26 cellular contexts compared by ENCODE assay signal in the genomic region with DNA sequence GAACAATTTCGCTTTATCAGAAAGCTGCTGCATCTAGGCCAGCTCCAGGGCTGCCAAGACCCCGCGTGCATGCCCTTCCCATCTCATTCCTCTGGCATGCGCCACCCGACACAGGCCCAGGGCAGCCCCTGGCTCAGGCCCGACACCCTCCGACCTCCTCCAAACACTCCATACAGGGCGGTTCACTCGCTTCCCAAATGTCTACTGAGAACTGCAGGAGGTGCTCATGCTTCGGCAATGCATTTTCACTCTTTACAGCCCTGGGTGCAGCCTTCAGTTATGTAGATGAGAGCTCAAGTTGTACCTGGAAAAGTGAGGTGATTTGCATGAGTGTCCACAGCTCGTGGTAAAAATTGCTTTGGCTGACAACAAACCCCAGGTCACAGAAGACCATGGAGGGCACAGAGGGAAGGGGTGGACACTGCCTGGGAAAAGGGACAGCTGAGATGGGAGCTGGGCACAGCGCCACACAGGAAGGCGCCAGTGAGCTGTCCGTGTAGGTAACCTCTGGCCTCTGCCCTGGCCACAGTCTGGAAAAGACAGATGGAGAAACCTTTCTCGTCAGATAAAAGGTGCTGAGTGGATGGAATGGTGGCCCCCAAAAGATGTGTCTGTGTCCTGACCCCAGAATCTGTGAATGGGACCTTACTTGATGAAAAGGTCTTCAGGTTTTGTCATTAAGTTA.
"Had no signal": no experiment of that assay in that cellular context is flagged by ENCODE, and none has a peak within 500 bp of the region (broad histone marks: within the 10 kb centered on the region; RNA-seq: fewer than 3 reads in every experiment).

No MANE protein-coding gene starts in this region.

- H3K27me3 ChIP-seq: ascending aorta, cardiac muscle cell, ovary, right atrium auricular region, testis, vagina had no signal

- DNase-seq: activated CD4-positive, alpha-beta T cell treated with anti-CD3 and anti-CD28 coated beads for 1 hour; activated CD4-positive, alpha-beta T cell treated with anti-CD3 and anti-CD28 coated beads, Interleukin-2, amount 10 ng/mL, durations not matched to agents 7 days and 5 days; activated CD8-positive, alpha-beta memory T cell treated with anti-CD3 and anti-CD28 coated beads, Interleukin-2, amount 10 ng/mL, durations not matched to agents 7 days and 5 days; activated CD8-positive, alpha-beta T cell treated with anti-CD3 and anti-CD28 coated beads for 36 hours; activated gamma-delta T cell; activated naive CD4-positive, alpha-beta T cell treated with anti-CD3 and anti-CD28 coated beads, Interleukin-2, amount 10 ng/mL, durations not matched to agents 7 days and 5 days; activated naive CD8-positive, alpha-beta T cell treated with anti-CD3 and anti-CD28 coated beads, Interleukin-2, amount 10 ng/mL, durations not matched to agents 7 days and 5 days; foreskin melanocyte; heart right ventricle; kidney glomerular epithelial cell; left ventricle myocardium inferior; mammary epithelial cell; naive B cell; nephron progenitor cell; ovary; stimulated activated naive CD4-positive, alpha-beta T cell; T-helper 2 cell; testis; transverse colon had no signal

- H3K9me3 ChIP-seq: ascending aorta, esophagus muscularis mucosa, heart right ventricle, left ventricle myocardium inferior, neutrophil, ovary, prostate gland, right atrium auricular region, testis, transverse colon, vagina had no signal

- H3K27ac ChIP-seq: ascending aorta, cardiac muscle cell, esophagus muscularis mucosa, heart right ventricle, left ventricle myocardium inferior, neutrophil, ovary, prostate gland, right atrium auricular region, testis, transverse colon, vagina had no signal

- H3K4me3 ChIP-seq: ascending aorta, cardiac muscle cell, esophagus muscularis mucosa, heart right ventricle, left ventricle myocardium inferior, ovary, prostate gland, right atrium auricular region, testis, transverse colon, vagina had no signal

- H3K36me3 ChIP-seq: ascending aorta, cardiac muscle cell, esophagus muscularis mucosa, heart right ventricle, left ventricle myocardium inferior, neutrophil, ovary, prostate gland, right atrium auricular region, transverse colon, vagina had no signal

- H3K4me1 ChIP-seq: ascending aorta, esophagus muscularis mucosa, heart right ventricle, prostate gland, right atrium auricular region, transverse colon, vagina had no signal

- ATAC-seq: activated CD8-positive, alpha-beta memory T cell treated with anti-CD3 and anti-CD28 coated beads, Interleukin-2, amount 10 ng/mL, durations not matched to agents 7 days and 5 days; activated CD8-positive, alpha-beta T cell treated with anti-CD3 and anti-CD28 coated beads for 36 hours had no signal
